In genomic region chr17:20920813-20921199, GRCh38 we compare ENCODE assay signal across 12 cellular contexts.
DNase-seq lines count a peak whose midpoint lies in the region; ATAC-seq, FAIRE-seq and TF ChIP-seq lines count a peak whose summit lies in the region.
"Had no signal": no experiment of that assay in that cellular context is flagged by ENCODE, and none has a peak within 500 bp of the region (broad histone marks: within the 10 kb centered on the region; RNA-seq: fewer than 3 reads in every experiment).

No MANE protein-coding gene starts in this region.

- no peaks in the 10 kb centered on the region for H3K9me3 ChIP-seq in HUES64 (ENCODE audit: insufficient read depth, low read depth, low read length)
- H3K9me3 ChIP-seq in mucosa of stomach (ENCODE audit: control insufficient read depth, low read length), result no peaks in the 10 kb centered on the region
- no peaks in the 10 kb centered on the region for H3K9me3 ChIP-seq in right lobe of liver

- H3K27ac ChIP-seq in HUES64 (ENCODE audit: low read depth, low read length) (0 out of 2 replicates have a peak overlapping the region, but pooled peaks have one; percentile 7), right lobe of liver (no peak overlapping the region)

- 45% methylated on average over 1 of the region's 1 CpG for WGBS in HUES64
- WGBS in right lobe of liver (ENCODE audit: insufficient coverage, low coverage, low lambda C conversion rate, missing lambda C conversion rate), result 75% methylated on average over 1 of the region's 1 CpG

- H3K9ac ChIP-seq in HUES64 (ENCODE audit: low read depth, low read length), result no peak overlapping the region
- H3K9ac ChIP-seq in mucosa of stomach (ENCODE audit: low read length), result peak overlapping the region; percentile 12

- no peak for TF ChIP-seq CTCF in right lobe of liver (IDR thresholded peaks at IDR 0.05)

- H3K4me1 ChIP-seq in HUES64 (ENCODE audit: insufficient read depth, low read length) (peaks cover 4% of the 10 kb centered on the region), mucosa of stomach (ENCODE audit: control insufficient read depth, insufficient read depth, low read length) (no peaks in the 10 kb centered on the region), right lobe of liver (no peaks in the 10 kb centered on the region)

- no peaks in the 10 kb centered on the region for H3K27me3 ChIP-seq in HUES64 (ENCODE audit: insufficient read depth, low read length)
- no peaks in the 10 kb centered on the region for H3K27me3 ChIP-seq in mucosa of stomach (ENCODE audit: control insufficient read depth, insufficient read depth, low read length)
- no peaks in the 10 kb centered on the region for H3K27me3 ChIP-seq in right lobe of liver

- peak; percentile 72 for DNase-seq in A172 (ENCODE audit: low spot score)
- DNase-seq in right lobe of liver, result no peak
- DNase-seq in activated gamma-delta T cell treated with Interleukin-2 at 50 U/mL for 16 hours, result no peak
- DNase-seq in activated T-cell treated with anti-CD3 and anti-CD28 coated beads, Interleukin-2, amount 50 U/mL, for 1 hour, result no peak
- DNase-seq in GM19240 (ENCODE audit: insufficient read length, low spot score), result no peak
- DNase-seq: activated CD4-positive, alpha-beta T cell treated with anti-CD3 and anti-CD28 coated beads, Interleukin-2, amount 50 U/mL, for 48 hours; Kasumi-1; NCI-H2081 treated with DMSO at 0.1 percent for 48 hours; T-helper 17 cell had no signal

- no peak for TF ChIP-seq POLR2A in right lobe of liver (IDR thresholded peaks at IDR 0.05)

- ATAC-seq in right lobe of liver, result no peak
- ATAC-seq: T-helper 17 cell had no signal

- H3K4me3 ChIP-seq in HUES64 (ENCODE audit: low read length) (no peak overlapping the region), mucosa of stomach (ENCODE audit: low read length) (no peak overlapping the region), right lobe of liver (no peak overlapping the region)

- FAIRE-seq in endometrium (lab: Jason Lieb, UNC), result peak; percentile 76

- no peaks in the 10 kb centered on the region for H3K36me3 ChIP-seq in HUES64 (ENCODE audit: insufficient read depth, low read length)
- H3K36me3 ChIP-seq in mucosa of stomach (ENCODE audit: control insufficient read depth, insufficient read depth, low read length), result no peaks in the 10 kb centered on the region
- H3K36me3 ChIP-seq in right lobe of liver, result no peaks in the 10 kb centered on the region

- intact Hi-C loops in right lobe of liver (cut with DNase I), result no loop called here
